Comparison of ENCODE assay signal across 9 cellular contexts in genomic region chr18:79523221-79523737, GRCh38.
DNase-seq lines count a peak whose midpoint lies in the region; ATAC-seq and TF ChIP-seq lines count a peak whose summit lies in the region.
"Had no signal": no experiment of that assay in that cellular context is flagged by ENCODE, and none has a peak within 500 bp of the region (broad histone marks: within the 10 kb centered on the region; RNA-seq: fewer than 3 reads in every experiment).

No MANE protein-coding gene starts in this region.

- H4K20me1 ChIP-seq in SK-N-SH (ENCODE audit: insufficient read depth): peaks cover 7% of the 10 kb centered on the region; the same call in 1 of the 2 replicates

- no peaks in the 10 kb centered on the region for H3K79me1 ChIP-seq in neuronal stem cell (ENCODE audit: low read depth, low read length)

- no CpG with 5 or more reads among the region's 12 CpGs for WGBS in neuronal stem cell (ENCODE audit: extremely low coverage in 2 of 2, insufficient read length in 2 of 2, insufficient replicate concordance in 1 of 2), 2 donors
- 89% methylated on average over 12 of the region's 12 CpGs for WGBS in suprapubic skin
- 47% methylated on average over 12 of the region's 12 CpGs for WGBS in SK-N-SH (ENCODE audit: low lambda C conversion rate)

- H3K36me3 ChIP-seq in neuronal stem cell (replicated peaks in 1 of 2; ENCODE audit: control insufficient read depth in 2 of 2, insufficient read depth in 2 of 2, low read length in 2 of 2): no peaks in the 10 kb centered on the region
- H3K36me3 ChIP-seq in suprapubic skin: peaks cover 5% of the 10 kb centered on the region
- H3K36me3 ChIP-seq in SK-N-SH (replicated peaks in 1 of 2; ENCODE audit: control insufficient read depth in 1 of 2, insufficient read depth in 2 of 2, low read length in 1 of 2): no peaks in the 10 kb centered on the region

- H3K9me2 ChIP-seq in SK-N-SH: no peaks in the 10 kb centered on the region

- no peak overlapping the region for H2BK5ac ChIP-seq in neuronal stem cell (ENCODE audit: low read length)

- no peak for TF ChIP-seq RAD21 in SK-N-SH (IDR thresholded peaks at IDR 0.05; ENCODE audit: low read length)

- no peak overlapping the region for H2AK5ac ChIP-seq in neuronal stem cell (ENCODE audit: low read depth, low read length)

- H3K4ac ChIP-seq in neuronal stem cell (ENCODE audit: low read length): no peak overlapping the region

- TF ChIP-seq POLR2A in suprapubic skin (IDR thresholded peaks at IDR 0.05): no peak

- H3F3A ChIP-seq in SK-N-SH (replicated peaks; ENCODE audit: insufficient read depth): no peaks in the 10 kb centered on the region

- H3K9ac ChIP-seq in neuronal stem cell (ENCODE audit: low read depth, low read length, poor library complexity) (no peak overlapping the region), SK-N-SH (no peak overlapping the region)
- H3K9ac ChIP-seq: parathyroid adenoma had no signal

- no peak overlapping the region for H3K4me2 ChIP-seq in neuronal stem cell (ENCODE audit: insufficient read depth, low read length, poor library complexity, severe bottlenecking)
- no peak overlapping the region for H3K4me2 ChIP-seq in SK-N-SH

- no peak overlapping the region for H2BK12ac ChIP-seq in neuronal stem cell (ENCODE audit: low read length)

- H3K4me3 ChIP-seq in neuronal stem cell (ENCODE audit: low read length in 2 of 2) (no peak overlapping the region), suprapubic skin (no peak overlapping the region), SK-N-SH (ENCODE audit: low read depth in 2 of 2, low read length in 1 of 2) (no peak overlapping the region)

- no peaks in the 10 kb centered on the region for H3K4me1 ChIP-seq in neuronal stem cell (ENCODE audit: control insufficient read depth in 2 of 2, insufficient read depth in 1 of 2, low read depth in 1 of 2, low read length in 2 of 2)
- peaks cover 20% of the 10 kb centered on the region for H3K4me1 ChIP-seq in suprapubic skin
- H3K4me1 ChIP-seq in SK-N-SH (ENCODE audit: control insufficient read depth in 1 of 2, insufficient read depth in 2 of 2, low read depth in 1 of 2, low read length in 1 of 2): no peaks in the 10 kb centered on the region
- H3K4me1 ChIP-seq: parathyroid adenoma had no signal

- H4K8ac ChIP-seq in neuronal stem cell (ENCODE audit: low read depth, low read length): no peak overlapping the region

- H3K9me3 ChIP-seq in neuronal stem cell (replicated peaks in 1 of 2; ENCODE audit: control insufficient read depth in 2 of 2, insufficient read depth in 1 of 2, low read depth in 1 of 2, low read length in 2 of 2) (no peaks in the 10 kb centered on the region), suprapubic skin (no peaks in the 10 kb centered on the region), SK-N-SH (no peaks in the 10 kb centered on the region)

- no peaks in the 10 kb centered on the region for H3K79me2 ChIP-seq in SK-N-SH (ENCODE audit: insufficient read depth)
- H3K79me2 ChIP-seq: parathyroid adenoma had no signal

- H3K23ac ChIP-seq in neuronal stem cell (ENCODE audit: low read depth, low read length, poor library complexity): no peak overlapping the region

- TF ChIP-seq CTCF in suprapubic skin (IDR thresholded peaks at IDR 0.05): no peak
- TF ChIP-seq CTCF in SK-N-SH (IDR thresholded peaks at IDR 0.05): no peak

- no peak overlapping the region for H3K18ac ChIP-seq in neuronal stem cell (ENCODE audit: low read length)

- peak; percentile 60 for DNase-seq in activated T-cell treated with anti-CD3 and anti-CD28 coated beads for 48 hours (ENCODE audit: low read depth)
- DNase-seq in stimulated activated CD4-positive, alpha-beta T cell treated with anti-CD3 and anti-CD28 coated beads, Interleukin-12 subunit alpha, Interleukin-12 subunit beta, amount 100 ng/mL, for 4 hours: peak; percentile 62
- DNase-seq in SHP77 (lab: John Stamatoyannopoulos, UW): no peak
- no peak for DNase-seq in neuronal stem cell (ENCODE audit: low spot score)
- no peak for DNase-seq in suprapubic skin (ENCODE audit: low spot score in 2 of 2)
- no peak for DNase-seq in SK-N-SH

- H2AFZ ChIP-seq in neuronal stem cell (ENCODE audit: low read length): no peak overlapping the region
- no peak overlapping the region for H2AFZ ChIP-seq in SK-N-SH (ENCODE audit: low read depth)
- H2AFZ ChIP-seq: parathyroid adenoma had no signal

- H4K91ac ChIP-seq in neuronal stem cell (ENCODE audit: low read depth, low read length, poor library complexity): no peak overlapping the region

- H3K27me3 ChIP-seq in neuronal stem cell (ENCODE audit: control insufficient read depth in 3 of 3, insufficient read depth in 3 of 3, low read depth in 1 of 3, low read length in 3 of 3): peaks cover 0 to 7% (median 0%) of the 10 kb centered on the region in 3 experiments
- no peaks in the 10 kb centered on the region for H3K27me3 ChIP-seq in suprapubic skin
- H3K27me3 ChIP-seq in SK-N-SH (ENCODE audit: insufficient read depth): peaks cover 75% of the 10 kb centered on the region

- no peak overlapping the region for H3K14ac ChIP-seq in neuronal stem cell (ENCODE audit: low read length)

- CTCF ChIA-PET in SK-N-SH (lab: Yijun Ruan, JAX): interaction anchor here (1.5 kb wide), 1 partner anchor 142 kb away, joined by 6 read pairs; no protein-coding TSS in a partner anchor

- TF ChIP-seq EP300 in suprapubic skin (IDR thresholded peaks at IDR 0.05): no peak
- no peak for TF ChIP-seq EP300 in SK-N-SH (IDR thresholded peaks at IDR 0.05; ENCODE audit: borderline replicate concordance in 1 of 2, low read depth in 1 of 2, low read length in 1 of 2)

- H3K27ac ChIP-seq in neuronal stem cell (replicated peaks; ENCODE audit: low read length) (no peak overlapping the region), suprapubic skin (no peak overlapping the region), SK-N-SH (ENCODE audit: low read depth in 2 of 2, low read length in 1 of 2) (no peak overlapping the region)
- H3K27ac ChIP-seq: parathyroid adenoma had no signal

- no peak overlapping the region for H2BK120ac ChIP-seq in neuronal stem cell (ENCODE audit: low read depth, low read length)

- POLR2A ChIA-PET in SK-N-SH (lab: Yijun Ruan, JAX): no interaction called here

- H2BK15ac ChIP-seq in neuronal stem cell (ENCODE audit: low read length): no peak overlapping the region

- peak; percentile 26 for ATAC-seq in GM19438 (IDR thresholded peaks at IDR 0.05; ENCODE audit: low read depth, unreplicated experiment)
- ATAC-seq in HG03354 (IDR thresholded peaks at IDR 0.05; ENCODE audit: poor library complexity, severe bottlenecking, unreplicated experiment): peak; percentile 43

TF ChIP-seq in SK-N-SH, 30 proteins besides CTCF, POLR2A, EP300 and RAD21:
- TF ChIP-seq TEAD4 (IDR thresholded peaks at IDR 0.05; ENCODE audit: borderline replicate concordance, insufficient read depth) (no peak), TAF1 (IDR thresholded peaks at IDR 0.05; ENCODE audit: borderline replicate concordance, low read depth, low read length) (no peak), NFIC (IDR thresholded peaks at IDR 0.05; ENCODE audit: borderline replicate concordance) (no peak), TCF12 (IDR thresholded peaks at IDR 0.05) (no peak), SMC3 (IDR thresholded peaks at IDR 0.05; ENCODE audit: low read depth, low read length) (no peak), RCOR1 (IDR thresholded peaks at IDR 0.05; ENCODE audit: low read length) (no peak), MEF2A (IDR thresholded peaks at IDR 0.05; ENCODE audit: borderline replicate concordance, low read depth) (no peak), ZBTB33 (IDR thresholded peaks at IDR 0.05; ENCODE audit: borderline replicate concordance, low read depth) (no peak), GATA2 (CRISPR knock-in tag; IDR thresholded peaks at IDR 0.05) (no peak), YY1 (IDR thresholded peaks at IDR 0.05; ENCODE audit: low read depth) (no peak), NRF1 (IDR thresholded peaks at IDR 0.05; ENCODE audit: low read depth, low read length) (no peak), FOXM1 (IDR thresholded peaks at IDR 0.05; ENCODE audit: low read depth) (no peak), RXRA (IDR thresholded peaks at IDR 0.05; ENCODE audit: borderline replicate concordance, low read depth) (no peak), CHD2 (IDR thresholded peaks at IDR 0.05; ENCODE audit: low read length, partially characterized antibody) (no peak), MXI1 (IDR thresholded peaks at IDR 0.05; ENCODE audit: low read depth, low read length) (no peak), FOSL2 (IDR thresholded peaks at IDR 0.05; ENCODE audit: borderline replicate concordance, low read depth) (no peak), EZH2phosphoT487 (IDR thresholded peaks at IDR 0.05; ENCODE audit: borderline replicate concordance, low read depth) (no peak)

Comparison
In these comparisons a context has a peak if more than half of its experiments do, and no peak if none do; other contexts are left out.
1. DNase-seq: peak in activated T-cell treated with anti-CD3 and anti-CD28 coated beads for 48 hours (single experiment) and stimulated activated CD4-positive, alpha-beta T cell treated with anti-CD3 and anti-CD28 coated beads, Interleukin-12 subunit alpha, Interleukin-12 subunit beta, amount 100 ng/mL, for 4 hours (single experiment); none in SHP77 (0 of 2), neuronal stem cell (single experiment), suprapubic skin (0 of 2) and SK-N-SH (single experiment).